In the genomic region with DNA sequence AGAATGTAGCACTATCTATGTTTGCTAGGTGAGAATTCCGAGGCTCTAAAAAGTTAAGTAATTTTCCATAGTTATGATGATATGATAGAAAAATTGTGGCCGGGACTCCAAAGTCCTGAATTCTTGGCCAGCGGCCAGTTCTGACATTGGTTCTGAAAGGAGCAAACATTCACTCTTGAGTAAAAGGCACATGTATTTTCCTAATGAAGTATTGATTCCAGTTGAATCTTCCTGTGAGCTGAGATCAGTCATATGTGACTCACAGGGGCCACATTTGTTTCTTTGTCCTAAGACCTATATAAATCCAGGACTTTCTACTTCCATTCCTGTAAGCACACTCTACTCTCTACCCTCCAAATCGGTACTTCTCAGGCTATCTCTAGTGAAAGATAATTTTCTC, we compare ENCODE assay signal across 16 cellular contexts.
DNase-seq lines count a peak whose midpoint lies in the region; ATAC-seq and TF ChIP-seq lines count a peak whose summit lies in the region.
"Had no signal": no experiment of that assay in that cellular context is flagged by ENCODE, and none has a peak within 500 bp of the region (broad histone marks: within the 10 kb centered on the region; RNA-seq: fewer than 3 reads in every experiment).

No MANE protein-coding gene starts in this region.

- H3K36me3 ChIP-seq in right atrium auricular region: no peaks in the 10 kb centered on the region
- H3K36me3 ChIP-seq: cardiac muscle cell had no signal

- no peak overlapping the region for H3K4me3 ChIP-seq in right atrium auricular region
- H3K4me3 ChIP-seq in fibroblast of the aortic adventitia (ENCODE audit: low read depth, low read length): no peak overlapping the region
- H3K4me3 ChIP-seq: cardiac muscle cell, SK-N-MC had no signal

- H3K27me3 ChIP-seq in right atrium auricular region: no peaks in the 10 kb centered on the region
- H3K27me3 ChIP-seq: cardiac muscle cell had no signal

- H3K27ac ChIP-seq in right atrium auricular region: no peak overlapping the region
- H3K27ac ChIP-seq in VCaP: peak overlapping the region; percentile 88
- H3K27ac ChIP-seq: cardiac muscle cell, SK-N-MC had no signal

- ATAC-seq in left ventricle myocardium superior (no peak), GM19324 (IDR thresholded peaks at IDR 0.05; ENCODE audit: low FRiP score, unreplicated experiment) (no peak), sciatic nerve (no peak), HG03457 (IDR thresholded peaks at IDR 0.05; ENCODE audit: unreplicated experiment) (no peak)
- ATAC-seq: stimulated activated naive CD8-positive, alpha-beta T cell treated with anti-CD3 and anti-CD28 coated beads, Interleukin-15, amount 100 ng/mL, for 72 hours had no signal

- no peaks in the 10 kb centered on the region for H3K4me1 ChIP-seq in right atrium auricular region

- intact Hi-C loops in left ventricle myocardium superior (cut with micrococcal nuclease) (no loop called here), sciatic nerve (cut with DNase I) (no loop called here)

- TF ChIP-seq CTCF in right atrium auricular region (IDR thresholded peaks at IDR 0.05) (no peak), VCaP (conservative IDR thresholded peaks at IDR 0.05) (no peak), fibroblast of the aortic adventitia (IDR thresholded peaks at IDR 0.05; ENCODE audit: insufficient read depth, low read length) (no peak)

- H3K9me3 ChIP-seq in right atrium auricular region: no peaks in the 10 kb centered on the region

- DNase-seq in left ventricle myocardium superior: peak; percentile 33
- no peak for DNase-seq in right atrium auricular region (ENCODE audit: low spot score)
- DNase-seq in fibroblast of the aortic adventitia (ENCODE audit: low read depth): peak; percentile 45
- peak; percentile 50 for DNase-seq in stromal cell of bone marrow (ENCODE audit: low read depth)
- no peak for DNase-seq in sciatic nerve (ENCODE audit: low spot score)
- DNase-seq: activated CD4-positive, alpha-beta T cell treated with anti-CD3 and anti-CD28 coated beads, Interleukin-2, amount 50 U/mL, for 1 hour; activated T-cell treated with anti-CD3 and anti-CD28 coated beads, Interleukin-2, amount 50 U/mL, for 1 hour; effector CD8-positive, alpha-beta T cell; NCI-H187; NCI-H510A treated with DMSO at 0.1 percent for 48 hours; stimulated activated naive CD8-positive, alpha-beta T cell treated with anti-CD3 and anti-CD28 coated beads, Interleukin-15, amount 100 ng/mL, for 72 hours had no signal

Comparison
In these comparisons a context has a peak if more than half of its experiments do, and no peak if none do; other contexts are left out.
1. DNase-seq: peak in left ventricle myocardium superior (single experiment), fibroblast of the aortic adventitia (single experiment) and stromal cell of bone marrow (single experiment); none in right atrium auricular region (single experiment) and sciatic nerve (single experiment).